In the genomic region with DNA sequence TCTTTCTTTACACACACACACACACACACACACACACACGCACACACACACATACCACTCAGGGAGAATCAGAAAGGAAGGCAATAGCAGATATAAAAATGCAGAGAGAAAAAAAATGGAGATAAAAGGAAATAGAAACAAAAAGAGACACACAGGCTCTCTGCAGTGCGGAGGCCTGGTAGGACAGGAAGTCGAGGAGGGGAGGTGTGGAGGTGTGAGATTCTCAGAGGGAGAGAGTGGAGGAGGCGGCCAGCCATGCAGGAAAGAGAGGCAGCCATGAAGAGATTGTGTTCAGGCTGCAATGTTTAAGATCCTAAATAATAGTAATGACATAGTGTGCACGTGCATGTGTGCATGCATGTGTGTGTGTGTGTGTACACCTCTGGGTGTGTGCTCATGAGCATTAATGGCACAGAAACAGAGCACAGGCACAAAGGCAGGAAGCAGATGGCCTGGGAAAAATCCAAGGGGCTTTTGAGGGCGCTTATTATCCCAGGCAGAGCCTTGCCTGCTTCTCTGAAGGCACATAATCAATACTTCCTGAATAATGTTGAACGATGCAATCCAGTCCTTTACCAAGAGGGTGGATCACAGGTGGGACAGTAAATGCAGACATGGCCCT, we compare ENCODE assay signal across 10 cellular contexts.
DNase-seq lines count a peak whose midpoint lies in the region; ATAC-seq and TF ChIP-seq lines count a peak whose summit lies in the region.
"Had no signal": no experiment of that assay in that cellular context is flagged by ENCODE, and none has a peak within 500 bp of the region (broad histone marks: within the 10 kb centered on the region; RNA-seq: fewer than 3 reads in every experiment).

No MANE protein-coding gene starts in this region.

- H3K27ac Mint-ChIP-seq in CD4-positive, alpha-beta T cell: peak overlapping the region; percentile 78
- H3K27ac Mint-ChIP-seq in memory B cell: peak overlapping the region; percentile 0

- no peaks in the 10 kb centered on the region for H3K27me3 ChIP-seq in CD4-positive, alpha-beta T cell (ENCODE audit: control insufficient read depth, insufficient read depth, low read length)
- peaks cover 21% of the 10 kb centered on the region for H3K27me3 ChIP-seq in foreskin keratinocyte
- H3K27me3 ChIP-seq in MM.1S (replicated peaks; ENCODE audit: insufficient read depth, low read length): no peaks in the 10 kb centered on the region
- H3K27me3 ChIP-seq: sigmoid colon had no signal

- H3K9me3 Mint-ChIP-seq in CD4-positive, alpha-beta T cell: no peaks in the 10 kb centered on the region
- no peaks in the 10 kb centered on the region for H3K9me3 Mint-ChIP-seq in memory B cell

- no peaks in the 10 kb centered on the region for H3F3A ChIP-seq in MM.1S (ENCODE audit: insufficient read depth, low read length)

- no peaks in the 10 kb centered on the region for H3K27me3 Mint-ChIP-seq in CD4-positive, alpha-beta T cell
- H3K27me3 Mint-ChIP-seq in memory B cell: peaks cover 8% of the 10 kb centered on the region

- POLR2A ChIA-PET in CD4-positive, alpha-beta T cell (lab: Charles Lee): no interaction called here

- CTCF ChIA-PET in CD4-positive, alpha-beta T cell (lab: Charles Lee): no interaction called here

- no peak for TF ChIP-seq CTCF in CD4-positive, alpha-beta T cell (IDR thresholded peaks at IDR 0.05)
- TF ChIP-seq CTCF in foreskin keratinocyte (conservative IDR thresholded peaks at IDR 0.05) (no peak), MM.1S (IDR thresholded peaks at IDR 0.05; ENCODE audit: low read length) (no peak)

- H3K4me3 Mint-ChIP-seq in CD4-positive, alpha-beta T cell: peak overlapping the region; percentile 46
- H3K4me3 Mint-ChIP-seq in memory B cell: no peak overlapping the region

- peaks cover 48% of the 10 kb centered on the region for H3K4me1 Mint-ChIP-seq in CD4-positive, alpha-beta T cell (ENCODE audit: low read depth)
- peaks cover 4% of the 10 kb centered on the region for H3K4me1 Mint-ChIP-seq in memory B cell

- intact Hi-C loops in CD4-positive, alpha-beta T cell (cut with DNase I, micrococcal nuclease): no loop called here

- H3K27ac ChIP-seq in CD4-positive, alpha-beta T cell (ENCODE audit: low read depth, low read length): peak overlapping the region; percentile 44
- no peak overlapping the region for H3K27ac ChIP-seq in foreskin keratinocyte
- H3K27ac ChIP-seq in MM.1S (ENCODE audit: low read length): no peak overlapping the region
- H3K27ac ChIP-seq: sigmoid colon had no signal

- H3K36me3 Mint-ChIP-seq in CD4-positive, alpha-beta T cell (ENCODE audit: low read depth): no peaks in the 10 kb centered on the region
- H3K36me3 Mint-ChIP-seq in memory B cell: no peaks in the 10 kb centered on the region

- H3K4me1 ChIP-seq in foreskin keratinocyte: no peaks in the 10 kb centered on the region
- no peaks in the 10 kb centered on the region for H3K4me1 ChIP-seq in MM.1S (ENCODE audit: low read length)

- no peaks in the 10 kb centered on the region for H3K79me2 ChIP-seq in MM.1S (ENCODE audit: low read length)

- no peak overlapping the region for H2AFZ ChIP-seq in MM.1S (ENCODE audit: low read length)

- no peaks in the 10 kb centered on the region for H3K9me2 ChIP-seq in MM.1S (replicated peaks; ENCODE audit: insufficient read depth, low read length)

- H3K4me3 ChIP-seq in MM.1S (ENCODE audit: low read length): no peak overlapping the region
- H3K4me3 ChIP-seq: sigmoid colon had no signal

- peak; percentile 75 for ATAC-seq in CD4-positive, alpha-beta T cell (ENCODE audit: poor library complexity)
- ATAC-seq in GM21367 (IDR thresholded peaks at IDR 0.05; ENCODE audit: unreplicated experiment): peak; percentile 78
- ATAC-seq in memory B cell (ENCODE audit: low read depth): no peak
- no peak for ATAC-seq in foreskin keratinocyte

- H3K36me3 ChIP-seq in MM.1S (replicated peaks; ENCODE audit: insufficient read depth, low read length): no peaks in the 10 kb centered on the region
- H3K36me3 ChIP-seq: sigmoid colon had no signal

- H3K4me2 ChIP-seq in MM.1S (ENCODE audit: low read depth, low read length): no peak overlapping the region

- no peak overlapping the region for H3K9ac ChIP-seq in MM.1S (ENCODE audit: low read length)

- H4K20me1 ChIP-seq in MM.1S (ENCODE audit: insufficient read depth, low read length): no peaks in the 10 kb centered on the region

- H3K9me3 ChIP-seq in CD4-positive, alpha-beta T cell (ENCODE audit: control insufficient read depth, low read length): no peaks in the 10 kb centered on the region
- H3K9me3 ChIP-seq in MM.1S (replicated peaks; ENCODE audit: insufficient read depth, low read length): no peaks in the 10 kb centered on the region
- H3K9me3 ChIP-seq: sigmoid colon had no signal

- peak in 4 of 10 experiments; percentile 8 to 23 (median 12) for DNase-seq in CD4-positive, alpha-beta T cell
- DNase-seq in activated T-cell treated with anti-CD3 and anti-CD28 coated beads, Interleukin-2, amount 50 U/mL, for 48 hours: peak; percentile 23 to 29
- DNase-seq in memory B cell (ENCODE audit: low spot score in 2 of 2) (no peak), foreskin keratinocyte (no peak), MM.1S (no peak), HCEC 1CT (no peak), HT-29 (ENCODE audit: low spot score) (no peak)
- DNase-seq: sigmoid colon, substantia nigra had no signal

Comparison
In these comparisons a context has a peak if more than half of its experiments do, and no peak if none do; other contexts are left out.
1. ATAC-seq: peak in CD4-positive, alpha-beta T cell (single experiment) and GM21367 (single experiment); none in memory B cell (single experiment) and foreskin keratinocyte (single experiment).
2. DNase-seq: peak in activated T-cell treated with anti-CD3 and anti-CD28 coated beads, Interleukin-2, amount 50 U/mL, for 48 hours (2 of 2); none in memory B cell (0 of 2), foreskin keratinocyte (0 of 2), MM.1S (single experiment), HCEC 1CT (single experiment) and HT-29 (single experiment).